20 cellular contexts compared by ENCODE assay signal in genomic region chr2:214747992-214748391, GRCh38.
DNase-seq lines count a peak whose midpoint lies in the region; ATAC-seq and TF ChIP-seq lines count a peak whose summit lies in the region.
"Had no signal": no experiment of that assay in that cellular context is flagged by ENCODE, and none has a peak within 500 bp of the region (broad histone marks: within the 10 kb centered on the region; RNA-seq: fewer than 3 reads in every experiment).

No MANE protein-coding gene starts in this region.

- intact Hi-C loops in MCF 10A (cut with micrococcal nuclease) = no loop called here

- DNase-seq in myocyte (ENCODE audit: low read depth) (peak; percentile 33), MCF 10A (ENCODE audit: unreplicated experiment) (no peak), MV-4-11 (lab: John Stamatoyannopoulos, UW) (no peak)
- no peak for DNase-seq in stimulated activated CD4-positive, alpha-beta T cell treated with anti-CD3 and anti-CD28 coated beads, Interleukin-4, amount 100 ng/mL, for 1 hour
- DNase-seq: activated CD4-positive, alpha-beta T cell treated with anti-CD3 and anti-CD28 coated beads, Interleukin-2, amount 10 ng/mL, durations not matched to agents 24 days and 14 days; activated T-cell treated with anti-CD3 and anti-CD28 coated beads, Interleukin-2, amount 50 U/mL, for 24 hours; brain microvascular endothelial cell; dermis blood vessel endothelial cell; head of caudate nucleus; islet precursor cell; NCI-H1092 treated with DMSO at 0.1 percent for 48 hours; ovary; SHP77; stimulated activated naive CD8-positive, alpha-beta T cell treated with anti-CD3 and anti-CD28 coated beads, Interleukin-15, amount 100 ng/mL, for 72 hours; T-helper 17 cell had no signal

- H3K4me3 Mint-ChIP-seq in MCF 10A (ENCODE audit: unreplicated experiment) = no peak overlapping the region
- H3K4me3 Mint-ChIP-seq: activated CD4-positive, alpha-beta T cell treated with anti-CD3 and anti-CD28 coated beads, Interleukin-2, amount 10 ng/mL, durations not matched to agents 24 days and 14 days; activated T-cell treated with anti-CD3 and anti-CD28 coated beads, Interleukin-2, amount 50 U/mL, for 24 hours; stimulated activated naive CD8-positive, alpha-beta T cell treated with anti-CD3 and anti-CD28 coated beads, Interleukin-15, amount 100 ng/mL, for 72 hours; T-helper 17 cell had no signal

- ATAC-seq in GM18858 (IDR thresholded peaks at IDR 0.05; ENCODE audit: unreplicated experiment) (peak; percentile 50), GM21576 (IDR thresholded peaks at IDR 0.05; ENCODE audit: unreplicated experiment) (peak; percentile 34), HG03280 (IDR thresholded peaks at IDR 0.05; ENCODE audit: unreplicated experiment) (peak; percentile 52), HG02870 (IDR thresholded peaks at IDR 0.05; ENCODE audit: unreplicated experiment) (no peak)
- ATAC-seq: activated naive CD4-positive, alpha-beta T cell treated with anti-CD3 and anti-CD28 coated beads, Interleukin-2, amount 50 U/mL, for 72 hours; stimulated activated naive CD8-positive, alpha-beta T cell treated with anti-CD3 and anti-CD28 coated beads, Interleukin-15, amount 100 ng/mL, for 72 hours; T-helper 17 cell had no signal

- no peak overlapping the region for H3K27ac Mint-ChIP-seq in MCF 10A (ENCODE audit: low read depth, unreplicated experiment)
- H3K27ac Mint-ChIP-seq: activated CD4-positive, alpha-beta T cell treated with anti-CD3 and anti-CD28 coated beads, Interleukin-2, amount 10 ng/mL, durations not matched to agents 24 days and 14 days; activated naive CD4-positive, alpha-beta T cell treated with anti-CD3 and anti-CD28 coated beads, Interleukin-2, amount 50 U/mL, for 72 hours; activated T-cell treated with anti-CD3 and anti-CD28 coated beads, Interleukin-2, amount 50 U/mL, for 24 hours; stimulated activated naive CD8-positive, alpha-beta T cell treated with anti-CD3 and anti-CD28 coated beads, Interleukin-15, amount 100 ng/mL, for 72 hours; T-helper 17 cell had no signal

- TF ChIP-seq CTCF in MCF 10A (IDR thresholded peaks at IDR 0.05; ENCODE audit: unreplicated experiment) = no peak

- H3K27me3 Mint-ChIP-seq in MCF 10A (ENCODE audit: insufficient read depth, unreplicated experiment) = no peaks in the 10 kb centered on the region
- H3K27me3 Mint-ChIP-seq: activated CD4-positive, alpha-beta T cell treated with anti-CD3 and anti-CD28 coated beads, Interleukin-2, amount 10 ng/mL, durations not matched to agents 24 days and 14 days; activated T-cell treated with anti-CD3 and anti-CD28 coated beads, Interleukin-2, amount 50 U/mL, for 24 hours; stimulated activated naive CD8-positive, alpha-beta T cell treated with anti-CD3 and anti-CD28 coated beads, Interleukin-15, amount 100 ng/mL, for 72 hours; T-helper 17 cell had no signal

- CTCF ChIA-PET in MCF 10A (lab: Yijun Ruan, JAX) = interaction anchor here (0.6 kb wide), 1 partner anchor 135 kb away, joined by 4 read pairs; no protein-coding TSS in a partner anchor

- BruUV-seq in MCF 10A (replicated peaks; lab: Mats Ljungman, UMichigan) = no TSS peak

- peaks cover 9% of the 10 kb centered on the region for H3K36me3 Mint-ChIP-seq in MCF 10A (ENCODE audit: insufficient read depth, unreplicated experiment)

- POLR2A ChIA-PET in MCF 10A (lab: Yijun Ruan, JAX) = no interaction called here

- no peaks in the 10 kb centered on the region for H3K9me3 Mint-ChIP-seq in MCF 10A (ENCODE audit: unreplicated experiment)
- H3K9me3 Mint-ChIP-seq: activated CD4-positive, alpha-beta T cell treated with anti-CD3 and anti-CD28 coated beads, Interleukin-2, amount 10 ng/mL, durations not matched to agents 24 days and 14 days; activated naive CD4-positive, alpha-beta T cell treated with anti-CD3 and anti-CD28 coated beads, Interleukin-2, amount 50 U/mL, for 72 hours; activated T-cell treated with anti-CD3 and anti-CD28 coated beads, Interleukin-2, amount 50 U/mL, for 24 hours; stimulated activated naive CD8-positive, alpha-beta T cell treated with anti-CD3 and anti-CD28 coated beads, Interleukin-15, amount 100 ng/mL, for 72 hours had no signal

- no peaks in the 10 kb centered on the region for H3K4me1 Mint-ChIP-seq in MCF 10A (ENCODE audit: insufficient read depth, unreplicated experiment)
- H3K4me1 Mint-ChIP-seq: stimulated activated naive CD8-positive, alpha-beta T cell treated with anti-CD3 and anti-CD28 coated beads, Interleukin-15, amount 100 ng/mL, for 72 hours had no signal
